In genomic region chr15:56737791-56738190, GRCh38 we compare ENCODE assay signal across 15 cellular contexts.
"Had no signal": no experiment of that assay in that cellular context is flagged by ENCODE, and none has a peak within 500 bp of the region (broad histone marks: within the 10 kb centered on the region; RNA-seq: fewer than 3 reads in every experiment).

No MANE protein-coding gene starts in this region.

- H3K27me3 ChIP-seq: spleen, upper lobe of left lung had no signal

- H3K4me3 ChIP-seq: spleen, upper lobe of left lung had no signal

- H3K4me1 Mint-ChIP-seq: stimulated activated naive CD8-positive, alpha-beta T cell treated with anti-CD3 and anti-CD28 coated beads, Interleukin-15, amount 100 ng/mL, for 72 hours had no signal

- H3K27ac Mint-ChIP-seq: endodermal cell; mesothelial cell of epicardium; stimulated activated naive CD8-positive, alpha-beta T cell treated with anti-CD3 and anti-CD28 coated beads, Interleukin-15, amount 100 ng/mL, for 72 hours had no signal

- FAIRE-seq: astrocyte, bronchial epithelial cell had no signal

- H3K27me3 Mint-ChIP-seq: stimulated activated naive CD8-positive, alpha-beta T cell treated with anti-CD3 and anti-CD28 coated beads, Interleukin-15, amount 100 ng/mL, for 72 hours had no signal

- H3K27ac ChIP-seq: spleen had no signal

- H3K36me3 ChIP-seq: spleen, upper lobe of left lung had no signal

- DNase-seq: activated CD4-positive, alpha-beta T cell treated with anti-CD3 and anti-CD28 coated beads, Interleukin-2, amount 50 U/mL, for 48 hours; activated effector memory CD4-positive, alpha-beta T cell treated with Interleukin-2 at 50 U/mL for 16 hours; activated naive CD4-positive, alpha-beta T cell treated with anti-CD3 and anti-CD28 coated beads, Interleukin-2, amount 50 U/mL, for 16 hours; activated T-cell treated with anti-CD3 and anti-CD28 coated beads, Interleukin-2, amount 50 U/mL, for 1 hour; endodermal cell; erythroblast; hypothalamus; kidney glomerular epithelial cell; spleen; stimulated activated naive CD8-positive, alpha-beta T cell treated with anti-CD3 and anti-CD28 coated beads, Interleukin-15, amount 100 ng/mL, for 72 hours; upper lobe of left lung had no signal

- H3K4me3 Mint-ChIP-seq: endodermal cell; mesothelial cell of epicardium; neural crest cell; stimulated activated naive CD8-positive, alpha-beta T cell treated with anti-CD3 and anti-CD28 coated beads, Interleukin-15, amount 100 ng/mL, for 72 hours had no signal
